Comparison of ENCODE assay signal across 1 cellular context in genomic region chr5:172142709-172143215, GRCh38.
TF ChIP-seq lines count a peak whose summit lies in the region.

No MANE protein-coding gene starts in this region.

TF ChIP-seq in K562, 482 proteins besides CTCF, POLR2A, EP300 and RAD21 (continued from another document):
- peak; percentile 70; the same call in 1 of the 2 replicates for TF ChIP-seq ZNF592 (IDR thresholded peaks at IDR 0.05)
- peak; percentile 58; the same call in 1 of the 2 replicates for TF ChIP-seq RUNX1 (IDR thresholded peaks at IDR 0.05; ENCODE audit: low read depth)
- peak; percentile 91 for TF ChIP-seq HDAC2 (IDR thresholded peaks at IDR 0.05)
- peak; percentile 82 for TF ChIP-seq SOX6 (IDR thresholded peaks at IDR 0.05)
- TF ChIP-seq PREB (CRISPR knock-in tag; IDR thresholded peaks at IDR 0.05), result 0 out of 2 replicates have a peak, but pooled peaks have one; percentile 34
- peak; percentile 95 for TF ChIP-seq CBFA2T3 (IDR thresholded peaks at IDR 0.05)
- no peak for TF ChIP-seq MITF (IDR thresholded peaks at IDR 0.05)
- TF ChIP-seq ZBTB8A (IDR thresholded peaks at IDR 0.05; ENCODE audit: partially characterized antibody), result no peak
- no peak for TF ChIP-seq ATF1 (CRISPR knock-in tag; IDR thresholded peaks at IDR 0.05)
- TF ChIP-seq ATF1 (tag; IDR thresholded peaks at IDR 0.05), result peak; percentile 51; the same call in 1 of the 2 replicates
- no peak for TF ChIP-seq ZNF124 (CRISPR knock-in tag; IDR thresholded peaks at IDR 0.05)
- no peak for TF ChIP-seq MXD1 (CRISPR knock-in tag; IDR thresholded peaks at IDR 0.05; ENCODE audit: borderline replicate concordance, poor library complexity, severe bottlenecking)
- no peak for TF ChIP-seq CBX2 (IDR thresholded peaks at IDR 0.05; ENCODE audit: insufficient read depth, low read length, poor library complexity, severe bottlenecking)
- peak in 1 of 2 experiments; percentile 83; a peak in 2 of 4 replicates for TF ChIP-seq ZMIZ1 (IDR thresholded peaks at IDR 0.05; ENCODE audit: low read depth in 2 of 2, low read length in 2 of 2)
- no peak for TF ChIP-seq KDM2B (CRISPR knock-in tag; IDR thresholded peaks at IDR 0.05)
- peak; percentile 45; the same call in 1 of the 2 replicates for TF ChIP-seq ZEB2 (IDR thresholded peaks at IDR 0.05)
- TF ChIP-seq ADNP (tag; IDR thresholded peaks at IDR 0.05), result peak; percentile 99
- TF ChIP-seq RBM15 (IDR thresholded peaks at IDR 0.05; ENCODE audit: insufficient read depth, low read length), result no peak
- peak; percentile 76 for TF ChIP-seq VEZF1 (CRISPR knock-in tag; IDR thresholded peaks at IDR 0.05)
- peak; percentile 46 for TF ChIP-seq ZFP36 (IDR thresholded peaks at IDR 0.05; ENCODE audit: low read depth, low read length, partially characterized antibody)
- peak; percentile 81 for TF ChIP-seq NFIC (IDR thresholded peaks at IDR 0.05)
- peak; percentile 46; the same call in 1 of the 2 replicates for TF ChIP-seq ZBTB2 (IDR thresholded peaks at IDR 0.05)
- 0 out of 2 replicates have a peak, but pooled peaks have one; percentile 29 for TF ChIP-seq ZNF79 (CRISPR knock-in tag; IDR thresholded peaks at IDR 0.05; ENCODE audit: low read depth)
- TF ChIP-seq EWSR1 (IDR thresholded peaks at IDR 0.05; ENCODE audit: borderline replicate concordance, low read depth, partially characterized antibody), result no peak
- peak; percentile 94 for TF ChIP-seq SMARCE1 (IDR thresholded peaks at IDR 0.05)
- 0 out of 2 replicates have a peak, but pooled peaks have one; percentile 15 for TF ChIP-seq RB1 (IDR thresholded peaks at IDR 0.05; ENCODE audit: low read depth)
- no peak for TF ChIP-seq SP2 (IDR thresholded peaks at IDR 0.05; ENCODE audit: extremely low read depth, low read depth, low read length, poor library complexity, severe bottlenecking)
- TF ChIP-seq ERF (CRISPR knock-in tag; IDR thresholded peaks at IDR 0.05), result no peak
- peak; percentile 38; the same call in 1 of the 2 replicates for TF ChIP-seq EGR1 (conservative IDR thresholded peaks at IDR 0.05)
- TF ChIP-seq DPF2 (IDR thresholded peaks at IDR 0.05), result peak; percentile 95
- TF ChIP-seq DLX4 (CRISPR knock-in tag; IDR thresholded peaks at IDR 0.05), result no peak
- TF ChIP-seq RNF2 (IDR thresholded peaks at IDR 0.05), result peak; percentile 75
- TF ChIP-seq NR3C1 (CRISPR knock-in tag; IDR thresholded peaks at IDR 0.05), result no peak
- TF ChIP-seq POLR2AphosphoS5 (IDR thresholded peaks at IDR 0.05; ENCODE audit: control insufficient read depth, insufficient read depth, low read depth, low read length), result peak; percentile 89; the same call in 1 of the 2 replicates
- TF ChIP-seq CBFB (CRISPR knock-in tag; IDR thresholded peaks at IDR 0.05), result no peak
- peak; percentile 94 to 97 for TF ChIP-seq TEAD1 (CRISPR knock-in tag; IDR thresholded peaks at IDR 0.05)
- peak; percentile 92 for TF ChIP-seq FOSL1 (tag; conservative IDR thresholded peaks at IDR 0.05)
- 0 out of 2 replicates have a peak, but pooled peaks have one; percentile 33 for TF ChIP-seq SP1 (CRISPR knock-in tag; IDR thresholded peaks at IDR 0.05)
- peak in 1 of 3 experiments; percentile 59; a peak in 1 of 6 replicates for TF ChIP-seq ZBTB11 (CRISPR knock-in tag; IDR thresholded peaks at IDR 0.05)
- TF ChIP-seq ZNF561 (CRISPR knock-in tag; conservative IDR thresholded peaks at IDR 0.05), result no peak
- TF ChIP-seq MAZ (CRISPR knock-in tag; conservative IDR thresholded peaks at IDR 0.05 in 1 of 2, IDR thresholded peaks at IDR 0.05 in 1 of 2), result peak; percentile 42 to 56; a peak in 2 of 4 replicates
- no peak for TF ChIP-seq BRD4 (IDR thresholded peaks at IDR 0.05)
- TF ChIP-seq BCOR (IDR thresholded peaks at IDR 0.05), result peak; percentile 98
- no peak for TF ChIP-seq KDM5B (IDR thresholded peaks at IDR 0.05; ENCODE audit: insufficient replicate concordance, low read depth, low read length)
